Comparison of ENCODE assay signal across 14 cellular contexts in genomic region chr1:186442651-186443114, GRCh38.
A peak's percentile ranks its signal among the peaks of the same experiment; 100 is the strongest.
DNase-seq lines count a peak whose midpoint lies in the region; ATAC-seq and TF ChIP-seq lines count a peak whose summit lies in the region.
"Had no signal": no experiment of that assay in that cellular context is flagged by ENCODE, and none has a peak within 500 bp of the region (broad histone marks: within the 10 kb centered on the region; RNA-seq: fewer than 3 reads in every experiment).

No MANE protein-coding gene starts in this region.

- H3K4me3 ChIP-seq in tibial artery: no peak overlapping the region
- H3K4me3 ChIP-seq: MG63 had no signal

- H3K36me3 ChIP-seq in tibial artery: no peaks in the 10 kb centered on the region
- H3K36me3 ChIP-seq: MG63 had no signal

- TF ChIP-seq CTCF in tibial artery (IDR thresholded peaks at IDR 0.05): no peak

- no peak overlapping the region for H3K27ac ChIP-seq in tibial artery

- intact Hi-C loops in tibial artery (cut with DNase I; ENCODE audit: low total_unique reads): no loop called here

- no peaks in the 10 kb centered on the region for H3K4me1 ChIP-seq in tibial artery

- H3K27me3 ChIP-seq in tibial artery: no peaks in the 10 kb centered on the region
- H3K27me3 ChIP-seq: MG63 had no signal

- no peak for ATAC-seq in GM21723 (IDR thresholded peaks at IDR 0.05; ENCODE audit: unreplicated experiment)
- ATAC-seq: naive thymus-derived CD8-positive, alpha-beta T cell; Right ventricle myocardium inferior had no signal

- peak in 2 of 3 experiments; percentile 42 to 46 for DNase-seq in NCI-H1417 (lab: John Stamatoyannopoulos, UW)
- DNase-seq in NCI-H1417 treated with DMSO at 0.1 percent for 48 hours (lab: John Stamatoyannopoulos, UW): no peak
- DNase-seq in Kasumi-1 (lab: John Stamatoyannopoulos, UW): peak; percentile 33 to 40
- DNase-seq in SW480 (ENCODE audit: low spot score): peak; percentile 1
- peak; percentile 33 for DNase-seq in medulla oblongata (ENCODE audit: extremely low spot score)
- no peak for DNase-seq in stimulated activated CD4-positive, alpha-beta T cell treated with anti-CD3 and anti-CD28 coated beads, Interleukin-2, amount 100 ng/mL, for 24 hours
- no peak for DNase-seq in tibial artery
- DNase-seq: 8988T; activated CD4-positive, alpha-beta memory T cell treated with anti-CD3 and anti-CD28 coated beads for 36 hours; cerebellar nuclear complex; MG63; naive thymus-derived CD8-positive, alpha-beta T cell had no signal

- H3K9me3 ChIP-seq in tibial artery: no peaks in the 10 kb centered on the region
- H3K9me3 ChIP-seq: MG63 had no signal

Comparison
In these comparisons a context has a peak if more than half of its experiments do, and no peak if none do; other contexts are left out.
1. DNase-seq: peak in NCI-H1417 (2 of 3), Kasumi-1 (2 of 2), SW480 (single experiment) and medulla oblongata (single experiment); none in NCI-H1417 treated with DMSO at 0.1 percent for 48 hours (single experiment), stimulated activated CD4-positive, alpha-beta T cell treated with anti-CD3 and anti-CD28 coated beads, Interleukin-2, amount 100 ng/mL, for 24 hours (0 of 2) and tibial artery (0 of 2).